Comparison of ENCODE assay signal across 14 cellular contexts in the genomic region with DNA sequence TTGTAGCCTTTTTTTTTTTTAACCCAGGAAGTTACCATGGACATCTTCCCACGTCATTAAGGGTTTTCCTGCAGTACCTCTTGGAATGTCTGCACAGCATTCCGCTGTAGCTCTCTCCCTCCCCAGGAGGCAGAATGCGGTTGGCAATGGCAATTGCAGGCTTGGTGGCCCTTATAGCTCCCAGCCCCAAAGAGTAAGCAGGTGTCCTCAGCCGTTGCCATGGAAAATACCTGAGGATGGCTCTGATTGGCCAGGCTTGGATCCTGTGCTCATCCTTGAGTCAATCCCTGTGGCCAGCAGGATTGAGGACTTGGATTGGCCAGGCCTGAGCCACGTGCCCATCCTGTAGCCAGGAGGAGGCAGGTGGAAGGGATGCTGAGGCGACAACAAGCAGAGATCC. TPM values are rescaled to one million over a fixed set of nuclear protein-coding genes. Genes with fewer than 3 reads are reported as not detected.
A peak's percentile ranks its signal among the peaks of the same experiment; 100 is the strongest.
DNase-seq lines count a peak whose midpoint lies in the region; ATAC-seq and TF ChIP-seq lines count a peak whose summit lies in the region.
"Had no signal": no experiment of that assay in that cellular context is flagged by ENCODE, and none has a peak within 500 bp of the region (broad histone marks: within the 10 kb centered on the region; RNA-seq: fewer than 3 reads in every experiment).

No MANE protein-coding gene starts in this region.

- H3K4me1 ChIP-seq in endodermal cell (ENCODE audit: control insufficient read depth, insufficient read depth, low read length), result no peaks in the 10 kb centered on the region
- H3K4me1 ChIP-seq: prostate gland had no signal

- H3K36me3 Mint-ChIP-seq in endodermal cell (ENCODE audit: low read depth) (no peaks in the 10 kb centered on the region), osteocyte (ENCODE audit: unreplicated experiment) (no peaks in the 10 kb centered on the region)

- H3K9me3 ChIP-seq in endodermal cell (ENCODE audit: control insufficient read depth, low read length), result no peaks in the 10 kb centered on the region
- H3K9me3 ChIP-seq: ascending aorta, prostate gland had no signal

- H3K27me3 ChIP-seq in endodermal cell (ENCODE audit: control insufficient read depth, insufficient read depth, low read length, poor library complexity, severe bottlenecking), result no peaks in the 10 kb centered on the region
- H3K27me3 ChIP-seq: ascending aorta had no signal

- no peak overlapping the region for H3K27ac ChIP-seq in endodermal cell (ENCODE audit: low read depth, low read length)
- H3K27ac ChIP-seq: ascending aorta, prostate gland had no signal

- DNase-seq in NCI-H510A treated with DMSO at 0.1 percent for 48 hours (lab: John Stamatoyannopoulos, UW) (peak; percentile 13), NCI-H510A (lab: John Stamatoyannopoulos, UW) (no peak), NCI-H69 (lab: John Stamatoyannopoulos, UW) (peak; percentile 76), endodermal cell (peak; percentile 93), osteocyte (ENCODE audit: extremely low spot score, unreplicated experiment) (no peak), left colon (no peak)
- DNase-seq: activated CD4-positive, alpha-beta T cell treated with anti-CD3 and anti-CD28 coated beads, Interleukin-2, amount 50 U/mL, for 4 hours; Calu3; NCI-H526 treated with DMSO at 0.1 percent for 48 hours had no signal

- no peak overlapping the region for H3K4me3 ChIP-seq in endodermal cell (ENCODE audit: low read length)
- H3K4me3 ChIP-seq: ascending aorta, prostate gland had no signal

- intact Hi-C loops in left colon (cut with DNase I, micrococcal nuclease), result no loop called here

- no peaks in the 10 kb centered on the region for H3K27me3 Mint-ChIP-seq in endodermal cell (ENCODE audit: insufficient read depth)
- H3K27me3 Mint-ChIP-seq in osteocyte (ENCODE audit: unreplicated experiment), result no peaks in the 10 kb centered on the region

- no peak for TF ChIP-seq CTCF in endodermal cell (conservative IDR thresholded peaks at IDR 0.05)
- TF ChIP-seq CTCF in osteocyte (IDR thresholded peaks at IDR 0.05), result no peak

- H3K27ac Mint-ChIP-seq in endodermal cell (no peak overlapping the region), osteocyte (ENCODE audit: unreplicated experiment) (peak overlapping the region; percentile 83)

- no peak overlapping the region for H3K9ac ChIP-seq in endodermal cell (ENCODE audit: extremely low read depth, low read length, poor library complexity, severe bottlenecking)

- WGBS in endodermal cell (ENCODE audit: insufficient coverage in 1 of 2, insufficient read length in 1 of 2), 2 experiments, result 69 to 79% methylated on average over 5 to 6 of the region's 6 CpGs

- no peak overlapping the region for H3K4me3 Mint-ChIP-seq in endodermal cell
- H3K4me3 Mint-ChIP-seq in osteocyte (ENCODE audit: unreplicated experiment), result no peak overlapping the region

- H3K9me3 Mint-ChIP-seq in endodermal cell, result no peaks in the 10 kb centered on the region
- H3K9me3 Mint-ChIP-seq in osteocyte (ENCODE audit: unreplicated experiment), result no peaks in the 10 kb centered on the region

- H3K4me1 Mint-ChIP-seq in endodermal cell (no peaks in the 10 kb centered on the region), osteocyte (ENCODE audit: unreplicated experiment) (peaks cover 44% of the 10 kb centered on the region)

- ATAC-seq in left colon (no peak), GM21447 (IDR thresholded peaks at IDR 0.05; ENCODE audit: unreplicated experiment) (no peak), GM19455 (IDR thresholded peaks at IDR 0.05; ENCODE audit: unreplicated experiment) (no peak)
- ATAC-seq: Right ventricle myocardium inferior had no signal

- no peaks in the 10 kb centered on the region for H3K36me3 ChIP-seq in endodermal cell (ENCODE audit: control insufficient read depth, insufficient read depth, low read length)
- H3K36me3 ChIP-seq: ascending aorta, prostate gland had no signal

RNA-seq across cellular contexts. Expression of gene TIMP2, which starts 15.5 kb away (rescaled TPM):
- total RNA-seq in endodermal cell (10 to 100 TPM; 36.9 to 42.7 TPM), osteocyte (1,096 and 1,211 TPM in 2 replicates), left colon (100 to 1,000 TPM in 1 of 2 donors, 10 to 100 TPM in 1; 45.5 to 133 TPM)
- 61.1 TPM for polyA plus RNA-seq in endodermal cell (2013, experiment 1 of 2)
- 60.7 TPM for polyA plus RNA-seq in endodermal cell (2013, experiment 2 of 2)

RNA-seq across cellular contexts. Expression of gene CEP295NL, which starts 37.7 kb away (rescaled TPM):
- total RNA-seq in endodermal cell (1 to 10 TPM in 1 of 2 donors, under 1 TPM in 1; 0.97 to 2.2 TPM), osteocyte (7.3 and 9.2 TPM in 2 replicates), left colon (1 to 10 TPM; 1.1 to 1.3 TPM)
- polyA plus RNA-seq in endodermal cell (2013, experiment 1 of 2), result 0.43 TPM
- polyA plus RNA-seq in endodermal cell (2013, experiment 2 of 2), result 0.37 TPM

RNA-seq across cellular contexts. Expression of gene LGALS3BP, which starts 39.0 kb away (rescaled TPM):
- total RNA-seq in endodermal cell (10 to 100 TPM; 23.3 to 71.4 TPM), osteocyte (439 and 456 TPM in 2 replicates), left colon (100 to 1,000 TPM; 687 to 857 TPM)
- 51.4 TPM for polyA plus RNA-seq in endodermal cell (2013, experiment 1 of 2)
- 47.9 TPM for polyA plus RNA-seq in endodermal cell (2013, experiment 2 of 2)

Comparison
In these comparisons a context has a peak if more than half of its experiments do, and no peak if none do; other contexts are left out.
1. DNase-seq: peak in NCI-H510A treated with DMSO at 0.1 percent for 48 hours (single experiment), NCI-H69 (single experiment) and endodermal cell (single experiment); none in NCI-H510A (single experiment), osteocyte (single experiment) and left colon (0 of 2).